Comparison of ENCODE assay signal across 8 cellular contexts in the genomic region with DNA sequence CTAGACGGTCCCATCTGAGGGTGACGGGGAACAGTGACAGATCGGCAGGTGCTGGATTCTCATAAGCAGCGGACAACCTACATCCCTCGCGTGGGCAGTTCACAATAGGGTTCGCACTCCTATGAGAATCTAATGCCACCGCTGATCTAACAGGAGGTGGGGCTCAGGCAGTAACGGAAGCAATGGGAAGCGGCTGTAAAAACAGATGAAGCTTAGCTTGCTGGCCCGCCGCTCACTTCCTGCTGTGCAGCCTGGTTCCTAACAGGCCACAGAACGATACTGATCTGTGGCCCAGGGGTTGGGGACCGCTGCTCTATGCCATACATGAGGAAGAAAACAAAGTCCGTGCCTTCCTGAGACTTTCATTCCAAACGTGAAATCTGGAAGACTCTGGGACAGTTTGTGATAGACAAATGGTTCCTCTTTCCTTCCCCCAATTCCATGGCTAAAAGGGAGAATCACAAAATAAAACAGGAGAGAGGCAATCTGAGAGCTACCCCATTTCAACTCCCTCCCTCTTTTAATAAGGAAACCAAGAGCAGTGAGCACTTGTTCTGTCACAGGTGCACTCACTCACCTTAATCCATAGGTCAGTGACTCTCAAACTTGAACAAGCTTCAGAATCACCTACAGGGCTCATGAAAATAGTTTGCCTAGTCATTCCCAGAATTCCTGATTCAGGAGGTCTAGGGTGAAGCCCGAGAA. TPM values are rescaled to one million over a fixed set of nuclear protein-coding genes. Genes with fewer than 3 reads are reported as not detected.
DNase-seq lines count a peak whose midpoint lies in the region; ATAC-seq and TF ChIP-seq lines count a peak whose summit lies in the region.

No MANE protein-coding gene starts in this region.

- H3K27me3 ChIP-seq in spleen (replicated peaks in 1 of 7): no peaks in the 10 kb centered on the region

- no peak for TF ChIP-seq POLR2A in spleen (IDR thresholded peaks at IDR 0.05)

- no peak for TF ChIP-seq CTCF in activated B cell treated with CpG ODN at 0.5 μM for 24 hours (IDR thresholded peaks at IDR 0.05)
- no peak for TF ChIP-seq CTCF in spleen (IDR thresholded peaks at IDR 0.05 in 8 of 11, conservative IDR thresholded peaks at IDR 0.05 in 3 of 11)

- WGBS in spleen, 5 donors: 19 to 36% (median 22%) methylated on average over 17 of the region's 17 CpGs

- intact Hi-C loops in activated B cell treated with CpG ODN at 0.5 μM for 24 hours (cut with micrococcal nuclease): no loop called here
- intact Hi-C loops in dendritic cell treated with granulocyte-macrophage colony-stimulating factor and Interleukin-4, amounts not matched to agents 40 ng/mL and 50 ng/mL, for 4 days (cut with micrococcal nuclease): loop anchor here (10.0 kb wide), 1 partner anchor 462 kb away; no protein-coding TSS in a partner anchor
- intact Hi-C loops in spleen (cut with DNase I; ENCODE audit: low total_unique reads): loop anchor here (10.0 kb wide), 1 partner anchor 692 kb away; no protein-coding TSS in a partner anchor

- H3K4me1 ChIP-seq in spleen: peaks cover 11 to 51% (median 29%) of the 10 kb centered on the region in 6 donors

- H3K27me3 Mint-ChIP-seq in activated B cell treated with CpG ODN at 0.5 μM for 24 hours: no peaks in the 10 kb centered on the region
- H3K27me3 Mint-ChIP-seq in dendritic cell treated with granulocyte-macrophage colony-stimulating factor and Interleukin-4, amounts not matched to agents 40 ng/mL and 50 ng/mL, for 4 days: no peaks in the 10 kb centered on the region

- H3K9me3 ChIP-seq in spleen: no peaks in the 10 kb centered on the region

- H3K4me3 Mint-ChIP-seq in activated B cell treated with CpG ODN at 0.5 μM for 24 hours: peak overlapping the region; percentile 66
- peak overlapping the region; percentile 52 for H3K4me3 Mint-ChIP-seq in dendritic cell treated with granulocyte-macrophage colony-stimulating factor and Interleukin-4, amounts not matched to agents 40 ng/mL and 50 ng/mL, for 4 days

- H3K36me3 Mint-ChIP-seq in activated B cell treated with CpG ODN at 0.5 μM for 24 hours (ENCODE audit: low read depth): peaks cover 34% of the 10 kb centered on the region
- peaks cover 40% of the 10 kb centered on the region for H3K36me3 Mint-ChIP-seq in dendritic cell treated with granulocyte-macrophage colony-stimulating factor and Interleukin-4, amounts not matched to agents 40 ng/mL and 50 ng/mL, for 4 days (ENCODE audit: low read depth)

- H3K36me3 ChIP-seq in spleen: peaks cover 0 to 51% (median 29%) of the 10 kb centered on the region in 6 donors

- H3K27ac ChIP-seq in spleen: peak overlapping the region in 6 of 8 donors; percentile 36 to 75 (median 68)

- DNase-seq in activated B cell treated with CpG ODN at 0.5 μM for 24 hours (no peak), spleen (peak; percentile 87), DMS53 treated with DMSO at 0.1 percent for 48 hours (lab: John Stamatoyannopoulos, UW; ENCODE audit: unreplicated experiment) (no peak), NCI-H2171 treated with DMSO at 0.1 percent for 48 hours (lab: John Stamatoyannopoulos, UW) (no peak), SKM-1 (lab: John Stamatoyannopoulos, UW; ENCODE audit: unreplicated experiment) (no peak)

- H3K9me3 Mint-ChIP-seq in activated B cell treated with CpG ODN at 0.5 μM for 24 hours: no peaks in the 10 kb centered on the region
- no peaks in the 10 kb centered on the region for H3K9me3 Mint-ChIP-seq in dendritic cell treated with granulocyte-macrophage colony-stimulating factor and Interleukin-4, amounts not matched to agents 40 ng/mL and 50 ng/mL, for 4 days

- H3K4me1 Mint-ChIP-seq in activated B cell treated with CpG ODN at 0.5 μM for 24 hours: peaks cover 25% of the 10 kb centered on the region
- H3K4me1 Mint-ChIP-seq in dendritic cell treated with granulocyte-macrophage colony-stimulating factor and Interleukin-4, amounts not matched to agents 40 ng/mL and 50 ng/mL, for 4 days (ENCODE audit: low read depth): peaks cover 25% of the 10 kb centered on the region

- ATAC-seq in GM19467 (IDR thresholded peaks at IDR 0.05; ENCODE audit: unreplicated experiment) (peak; percentile 66), activated B cell treated with CpG ODN at 0.5 μM for 24 hours (ENCODE audit: low read depth) (peak; percentile 60), GM18861 (IDR thresholded peaks at IDR 0.05; ENCODE audit: unreplicated experiment) (no peak)

- CTCF ChIA-PET in activated B cell treated with CpG ODN at 0.5 μM for 24 hours (lab: Charles Lee): interaction anchor here (0.6 to 1.2 kb wide), 2 partner anchors 108 to 351 kb away, joined by 3 read pairs; no protein-coding TSS in a partner anchor

- H3K27ac Mint-ChIP-seq in activated B cell treated with CpG ODN at 0.5 μM for 24 hours: peak overlapping the region; percentile 65
- H3K27ac Mint-ChIP-seq in dendritic cell treated with granulocyte-macrophage colony-stimulating factor and Interleukin-4, amounts not matched to agents 40 ng/mL and 50 ng/mL, for 4 days: peak overlapping the region; percentile 42

- peak overlapping the region in 1 of 8 donors; percentile 32 for H3K4me3 ChIP-seq in spleen

- POLR2A ChIA-PET in activated B cell treated with CpG ODN at 0.5 μM for 24 hours (lab: Charles Lee): interaction anchor here (1.2 kb wide), 1 partner anchor 12 kb away, joined by 3 read pairs; a partner anchor contains a TSS

RNA-seq across cellular contexts. Expression of a gene that starts 12.1 kb away (rescaled TPM):
- total RNA-seq in activated B cell treated with CpG ODN at 0.5 μM for 24 hours (12.7 and 14.6 TPM in 2 replicates), spleen (10 to 100 TPM; 15.7 to 25.5 (median 22.6) TPM)
- 10 to 100 TPM in 1 of 3 donors, 1 to 10 TPM in 2; 6.8 to 11.5 (median 8.8) TPM for polyA plus RNA-seq in spleen

RNA-seq across cellular contexts. Expression of a gene that starts 16.4 kb away (rescaled TPM):
- not detected in 2 replicates for total RNA-seq in activated B cell treated with CpG ODN at 0.5 μM for 24 hours
- total RNA-seq in spleen: not detected
- not detected for polyA plus RNA-seq in spleen

RNA-seq across cellular contexts. Expression of a gene that starts 27.6 kb away (rescaled TPM):
- total RNA-seq in activated B cell treated with CpG ODN at 0.5 μM for 24 hours: not detected in 2 replicates
- not detected for total RNA-seq in spleen
- polyA plus RNA-seq in spleen: not detected
